Comparison of ENCODE assay signal across 8 cellular contexts in genomic region chr16:3106205-3106928, GRCh38. TPM values are rescaled to one million over a fixed set of nuclear protein-coding genes. Genes with fewer than 3 reads are reported as not detected.
DNase-seq lines count a peak whose midpoint lies in the region; ATAC-seq and TF ChIP-seq lines count a peak whose summit lies in the region.

No MANE protein-coding gene starts in this region.

- H4K20me1 ChIP-seq in IMR-90 (ENCODE audit: insufficient read depth, low read length) (no peaks in the 10 kb centered on the region), OCI-LY1 (ENCODE audit: insufficient read depth, low read length) (no peaks in the 10 kb centered on the region)

- H3K4me1 ChIP-seq in IMR-90 (ENCODE audit: control insufficient read depth, insufficient read depth, low read length) (no peaks in the 10 kb centered on the region), OCI-LY1 (ENCODE audit: insufficient read depth, low read length, severe bottlenecking) (peaks cover 30% of the 10 kb centered on the region)

- H3K4ac ChIP-seq in IMR-90 (ENCODE audit: low read depth, low read length) = peak overlapping the region; percentile 89

- peak overlapping the region; percentile 91 for H3K14ac ChIP-seq in IMR-90 (replicated peaks; ENCODE audit: low read depth, low read length)

- no peaks in the 10 kb centered on the region for H3K27me3 ChIP-seq in IMR-90 (ENCODE audit: control insufficient read depth, insufficient read depth, low read length)
- peaks cover 6% of the 10 kb centered on the region; the same call in 1 of the 2 replicates for H3K27me3 ChIP-seq in OCI-LY1 (ENCODE audit: insufficient read depth, low read length)

- no peak overlapping the region for H2BK15ac ChIP-seq in IMR-90 (ENCODE audit: low read depth, low read length)

- H2BK20ac ChIP-seq in IMR-90 (ENCODE audit: low read depth, low read length) = no peak overlapping the region

- in situ Hi-C loops in IMR-90 (cut with MboI; ENCODE audit: low sequenced_read_pairs) = no loop called here

- no peak overlapping the region for H2AK5ac ChIP-seq in IMR-90 (ENCODE audit: low read depth, low read length)

- peak overlapping the region; percentile 52; the same call in 1 of the 2 replicates for H3K56ac ChIP-seq in IMR-90 (ENCODE audit: extremely low read depth, insufficient read depth, low read length)

- TF ChIP-seq CTCF in IMR-90 (conservative IDR thresholded peaks at IDR 0.05; ENCODE audit: low read depth, low read length) (no peak), OCI-LY1 (IDR thresholded peaks at IDR 0.05; ENCODE audit: low read length) (no peak)

- H3F3A ChIP-seq in OCI-LY1 (ENCODE audit: insufficient read depth, low read length) = peaks cover 6% of the 10 kb centered on the region; the same call in 1 of the 2 replicates

- no TSS peak for BruUV-seq in IMR-90 (replicated peaks; lab: Mats Ljungman, UMichigan)

- peak overlapping the region; percentile 90 to 95 for H4K8ac ChIP-seq in IMR-90 (ENCODE audit: low read depth in 2 of 2, low read length in 2 of 2)

- H2AK9ac ChIP-seq in IMR-90 (replicated peaks; ENCODE audit: low read depth, low read length, poor library complexity) = peak overlapping the region; percentile 96

- POLR2A ChIA-PET in IMR-90 (lab: Charles Lee; ENCODE audit: unreplicated experiment) = interaction anchor here (0.6 to 0.7 kb wide), 2 partner anchors 10 to 13 kb away, joined by 3 to 12 read pairs; no protein-coding TSS in a partner anchor

- H3K36me3 ChIP-seq in IMR-90 (ENCODE audit: control insufficient read depth, insufficient read depth, low read length) = no peaks in the 10 kb centered on the region
- H3K36me3 ChIP-seq in OCI-LY1 (ENCODE audit: insufficient read depth, low read length) = no peaks in the 10 kb centered on the region

- H3K4me2 ChIP-seq in IMR-90 (ENCODE audit: low read depth, low read length) = peak overlapping the region; percentile 96
- H3K4me2 ChIP-seq in OCI-LY1 (ENCODE audit: low read length) = peak overlapping the region; percentile 99

- peak overlapping the region; percentile 63 for H2BK5ac ChIP-seq in IMR-90 (ENCODE audit: low read depth, low read length, poor library complexity, severe bottlenecking)

- CTCF ChIA-PET in IMR-90 (lab: Yijun Ruan, JAX) = no interaction called here

- intact Hi-C loops in IMR-90 (cut with micrococcal nuclease) = loop anchor here (2.0 kb wide), 1 partner anchor 48 kb away; no protein-coding TSS in a partner anchor

- no peak for TF ChIP-seq RAD21 in IMR-90 (IDR thresholded peaks at IDR 0.05; ENCODE audit: low read length)

- H3K27ac ChIP-seq in IMR-90 (ENCODE audit: insufficient read depth, low read length) (peak overlapping the region; percentile 78), OCI-LY1 (ENCODE audit: low read depth, low read length, poor library complexity, severe bottlenecking) (peak overlapping the region; percentile 15), epithelial cell of prostate (peak overlapping the region; percentile 32)

- peak; percentile 79 for ATAC-seq in GM21515 (IDR thresholded peaks at IDR 0.05; ENCODE audit: unreplicated experiment)
- ATAC-seq in IMR-90 (ENCODE audit: low read depth) = peak; percentile 99

- H3K9me3 ChIP-seq in IMR-90 (ENCODE audit: control insufficient read depth, insufficient read depth, low read length) = no peaks in the 10 kb centered on the region
- H3K9me3 ChIP-seq in OCI-LY1 (ENCODE audit: low read length) = no peaks in the 10 kb centered on the region

- peak overlapping the region; percentile 99 for H4K5ac ChIP-seq in IMR-90 (ENCODE audit: low read depth, low read length)

- WGBS in IMR-90 (ENCODE audit: extremely low coverage in 2 of 2, insufficient read length in 1 of 2), 2 experiments = 1% methylated on average over 49 of the region's 74 CpGs; no CpG with 5 or more reads in 1 of the 2 experiments

- no peak overlapping the region for H3K18ac ChIP-seq in IMR-90 (ENCODE audit: low read depth, low read length)

- 0 out of 2 replicates have a peak overlapping the region, but pooled peaks have one; percentile 6 for H2BK120ac ChIP-seq in IMR-90 (ENCODE audit: low read depth, low read length)

- dilution Hi-C loops in IMR-90 (cut with HindIII; ENCODE audit: low sequenced_read_pairs, unreplicated experiment) = no loop called here

- H2AFZ ChIP-seq in IMR-90 (replicated peaks; ENCODE audit: low read length, poor library complexity) = peak overlapping the region; percentile 100
- peak overlapping the region; percentile 73 for H2AFZ ChIP-seq in OCI-LY1 (ENCODE audit: low read length)

- DNase-seq in D341Med (ENCODE audit: low spot score) (peak; percentile 98), IMR-90 (peak; percentile 89), activated T-cell treated with anti-CD3 and anti-CD28 coated beads for 4 hours (peak; percentile 81), epithelial cell of prostate (ENCODE audit: low read depth, low spot score) (peak; percentile 61), mucosa of gallbladder (ENCODE audit: low spot score) (peak; percentile 89)
- peak; percentile 82 to 86 for DNase-seq in stimulated activated CD8-positive, alpha-beta memory T cell treated with anti-CD3 and anti-CD28 coated beads, Interleukin-4, amount 100 ng/mL, for 1 hour (ENCODE audit: low read depth in 2 of 2, low spot score in 1 of 2)

- H3K9me2 ChIP-seq in OCI-LY1 (ENCODE audit: low read depth, low read length) = no peaks in the 10 kb centered on the region

- TF ChIP-seq POLR2A in IMR-90 (IDR thresholded peaks at IDR 0.05; ENCODE audit: low read depth, low read length) = 0 out of 2 replicates have a peak, but pooled peaks have one; percentile 12

- H3K79me2 ChIP-seq in OCI-LY1 (ENCODE audit: insufficient read depth, low read length) = no peaks in the 10 kb centered on the region

- no peak overlapping the region for H3K23ac ChIP-seq in IMR-90 (ENCODE audit: low read depth, low read length)

- H4K91ac ChIP-seq in IMR-90 (ENCODE audit: insufficient read depth, low read depth, low read length) = peak overlapping the region; percentile 78

- H3K9ac ChIP-seq in IMR-90 (ENCODE audit: low read depth, low read length) (peak overlapping the region; percentile 79; the same call in 1 of the 2 replicates), OCI-LY1 (ENCODE audit: low read length) (peak overlapping the region; percentile 85)

- no peaks in the 10 kb centered on the region for H3K79me1 ChIP-seq in IMR-90 (ENCODE audit: low read depth in 1 of 2, low read length in 2 of 2)

- peaks cover 4% of the 10 kb centered on the region for H3K9me1 ChIP-seq in IMR-90 (ENCODE audit: insufficient read depth, low read length)

- H3K4me3 ChIP-seq in IMR-90 (ENCODE audit: insufficient read depth, low read depth, low read length) = peak overlapping the region; percentile 87
- peak overlapping the region; percentile 83 for H3K4me3 ChIP-seq in OCI-LY1 (ENCODE audit: low read depth, low read length, poor library complexity, severe bottlenecking)

TF ChIP-seq in IMR-90, 13 proteins besides CTCF, POLR2A, EP300 and RAD21 (continues in another document):
- no peak for TF ChIP-seq BHLHE40 (IDR thresholded peaks at IDR 0.05; ENCODE audit: low read depth, low read length)
- TF ChIP-seq SMC3 (IDR thresholded peaks at IDR 0.05; ENCODE audit: low read depth, low read length) = no peak
- no peak for TF ChIP-seq RCOR1 (IDR thresholded peaks at IDR 0.05; ENCODE audit: insufficient replicate concordance, low read length)
- TF ChIP-seq CHD1 (IDR thresholded peaks at IDR 0.05; ENCODE audit: low read depth, low read length) = no peak
- TF ChIP-seq NFE2L2 (IDR thresholded peaks at IDR 0.05; ENCODE audit: low read depth, low read length) = no peak
- TF ChIP-seq RFX5 (IDR thresholded peaks at IDR 0.05; ENCODE audit: low read depth, low read length) = no peak
- TF ChIP-seq CEBPB (IDR thresholded peaks at IDR 0.05; ENCODE audit: low read depth, low read length) = no peak; the same call in 1 of the 2 replicates
- no peak for TF ChIP-seq USF2 (IDR thresholded peaks at IDR 0.05; ENCODE audit: low read depth, low read length)
- TF ChIP-seq MAZ (IDR thresholded peaks at IDR 0.05; ENCODE audit: borderline replicate concordance, low read depth, low read length) = peak; percentile 81; the same call in 1 of the 2 replicates
- no peak for TF ChIP-seq ELK1 (IDR thresholded peaks at IDR 0.05; ENCODE audit: borderline replicate concordance, low read depth, low read length)

RNA-seq across cellular contexts. Expression of gene ZNF205, which starts 6.0 kb away (rescaled TPM):
- 8.2 and 8.3 TPM in 2 replicates for total RNA-seq in IMR-90 (2012; rRNA removed)
- polyA plus RNA-seq in IMR-90 (2012; rRNA removed) = 12.7 and 14.5 TPM in 2 replicates
- 9.2 and 18.7 TPM in 2 replicates for polyA plus RNA-seq in IMR-90 (2012; cell fraction: cytosol; rRNA removed)
- 15.6 and 43.0 TPM in 2 replicates for polyA plus RNA-seq in IMR-90 (2012; cell fraction: nucleus; rRNA removed; ENCODE audit: low replicate concordance)
- total RNA-seq in mucosa of gallbladder = 14.2 TPM

RNA-seq across cellular contexts. Expression of gene ZSCAN10, which starts 7.3 kb away (rescaled TPM):
- total RNA-seq in IMR-90 (2012; rRNA removed) (not detected in 2 replicates), mucosa of gallbladder (0.37 TPM)
- polyA plus RNA-seq in IMR-90 (2012; rRNA removed) = not detected in 2 replicates
- not detected in 2 replicates for polyA plus RNA-seq in IMR-90 (2012; cell fraction: cytosol; rRNA removed)
- 0.02 and 0.12 TPM in 2 replicates for polyA plus RNA-seq in IMR-90 (2012; cell fraction: nucleus; rRNA removed; ENCODE audit: low replicate concordance)

RNA-seq across cellular contexts. Expression of gene ZNF213, which starts 28.5 kb away (rescaled TPM):
- total RNA-seq in IMR-90 (2012; rRNA removed) (0.56 and 0.72 TPM in 2 replicates), mucosa of gallbladder (18.4 TPM)
- 4.0 and 4.1 TPM in 2 replicates for polyA plus RNA-seq in IMR-90 (2012; rRNA removed)
- 2.3 and 4.0 TPM in 2 replicates for polyA plus RNA-seq in IMR-90 (2012; cell fraction: cytosol; rRNA removed)
- polyA plus RNA-seq in IMR-90 (2012; cell fraction: nucleus; rRNA removed; ENCODE audit: low replicate concordance) = 1.7 and 4.7 TPM in 2 replicates

RNA-seq across cellular contexts. Expression of gene IL32, which starts 40.9 kb away (rescaled TPM):
- 21.7 and 25.6 TPM in 2 replicates for total RNA-seq in IMR-90 (2012; rRNA removed)
- polyA plus RNA-seq in IMR-90 (2012; rRNA removed) = 95.7 and 99.9 TPM in 2 replicates
- polyA plus RNA-seq in IMR-90 (2012; cell fraction: cytosol; rRNA removed) = 129 and 155 TPM in 2 replicates
- polyA plus RNA-seq in IMR-90 (2012; cell fraction: nucleus; rRNA removed; ENCODE audit: low replicate concordance) = 61.6 and 113 TPM in 2 replicates
- total RNA-seq in mucosa of gallbladder = 134 TPM

Comparison
In these comparisons a context has a peak if more than half of its experiments do, and no peak if none do; other contexts are left out.
1. Peak in every context shown above with its lines: DNase-seq, ATAC-seq, H3K4me3 ChIP-seq and H3K27ac ChIP-seq.
2. H3K27ac ChIP-seq: peak in every context shown above with its lines; median percentile 78 in IMR-90; 32 in epithelial cell of prostate; 15 in OCI-LY1.
3. RNA of gene ZNF213, which starts 28.5 kb away (total RNA-seq): 18.4 TPM in mucosa of gallbladder (single experiment); 0.56 to 0.72 TPM in IMR-90; every median in the first group is over 10 times any median in the second.